8 cellular contexts compared by ENCODE assay signal in the genomic region with DNA sequence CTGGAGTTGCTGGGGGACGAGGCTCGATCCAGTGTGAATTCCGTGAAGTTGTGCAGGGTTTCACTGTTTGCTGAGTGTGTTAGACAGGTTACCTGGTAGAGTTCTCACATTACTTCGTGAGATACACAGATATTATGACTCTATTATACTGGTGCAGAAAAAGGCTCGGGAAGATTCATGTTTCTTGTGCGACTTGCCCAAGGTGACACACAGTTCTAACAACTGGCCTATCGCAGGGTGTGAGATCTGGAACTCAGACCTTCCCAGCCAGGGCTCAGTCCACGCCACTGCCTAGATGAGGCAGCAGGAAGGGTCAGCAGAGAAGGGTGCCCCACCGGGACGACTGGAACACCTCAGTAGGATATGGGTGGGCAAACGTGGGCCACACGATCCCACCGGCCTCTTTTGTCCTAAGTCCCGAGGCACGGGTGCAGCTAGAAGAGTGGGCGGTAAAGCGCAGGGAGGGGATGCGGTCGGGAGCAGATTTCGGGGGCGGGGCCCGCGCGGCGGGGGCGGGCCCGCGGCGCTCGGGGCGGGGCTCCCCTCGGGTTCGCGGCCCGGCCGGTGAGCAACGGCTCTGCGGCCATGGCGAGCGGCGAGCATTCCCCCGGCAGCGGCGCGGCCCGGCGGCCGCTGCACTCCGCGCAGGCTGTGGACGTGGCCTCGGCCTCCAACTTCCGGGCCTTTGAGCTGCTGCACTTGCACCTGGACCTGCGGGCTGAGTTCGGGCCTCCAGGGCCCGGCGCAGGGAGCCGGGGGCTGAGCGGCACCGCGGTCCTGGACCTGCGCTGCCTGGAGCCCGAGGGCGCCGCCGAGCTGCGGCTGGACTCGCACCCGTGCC. TPM values are rescaled to one million over a fixed set of nuclear protein-coding genes. Genes with fewer than 3 reads are reported as not detected.
DNase-seq lines count a peak whose midpoint lies in the region; ATAC-seq and TF ChIP-seq lines count a peak whose summit lies in the region.

TSS of gene RNPEP (plus strand) at position 567 of the 841 bp plus-strand sequence. CDS start at position 586, 19 bp downstream.

- CTCF ChIA-PET in activated CD4-positive, alpha-beta memory T cell treated with anti-CD3 and anti-CD28 coated beads for 36 hours (lab: Charles Lee), result interaction anchor here (1.2 to 5.4 kb wide), 5 partner anchors 11 to 154 kb away, joined by 3 to 38 read pairs (median 9); no protein-coding TSS in a partner anchor

- peak within 1 kb of the TSS; percentile 99 for H2AFZ ChIP-seq in ACC112 (ENCODE audit: low read length, unreplicated experiment)

- H3K9me3 Mint-ChIP-seq in activated CD4-positive, alpha-beta memory T cell treated with anti-CD3 and anti-CD28 coated beads for 36 hours, result no peaks in the 10 kb centered on the region

- H3K27me3 Mint-ChIP-seq in activated CD4-positive, alpha-beta memory T cell treated with anti-CD3 and anti-CD28 coated beads for 36 hours, result no peaks in the 10 kb centered on the region

- WGBS in lung, 2 donors, result 4 to 9% methylated on average over 40 to 69 of the region's 69 CpGs

- H3K9me3 ChIP-seq in lung (ENCODE audit: control insufficient read depth in 2 of 2, insufficient read depth in 1 of 2, low read length in 1 of 2), result no peaks in the 10 kb centered on the region

- peak; percentile 87 for ATAC-seq in GM18498 (IDR thresholded peaks at IDR 0.05; ENCODE audit: unreplicated experiment)
- ATAC-seq in HG02938 (IDR thresholded peaks at IDR 0.05; ENCODE audit: unreplicated experiment), result peak; percentile 56
- ATAC-seq in lung (ENCODE audit: insufficient read depth, low FRiP score), result peak; percentile 93

- H3K27ac ChIP-seq in ACC112 (ENCODE audit: low read depth, low read length), result peak within 1 kb of the TSS; percentile 41; the same call in 1 of the 2 replicates
- peak within 1 kb of the TSS; percentile 88 to 94 for H3K27ac ChIP-seq in lung (ENCODE audit: low read depth in 1 of 2, low read length in 1 of 2)

- H3K4me1 ChIP-seq in ACC112 (ENCODE audit: control insufficient read depth, insufficient read depth, low read length, unreplicated experiment), result peaks cover 10% of the 10 kb centered on the region
- H3K4me1 ChIP-seq in lung (ENCODE audit: control insufficient read depth in 2 of 2, insufficient read depth in 2 of 2, low read length in 2 of 2), result no peaks in the 10 kb centered on the region

- peak within 1 kb of the TSS; percentile 93 for H3K4me3 Mint-ChIP-seq in activated CD4-positive, alpha-beta memory T cell treated with anti-CD3 and anti-CD28 coated beads for 36 hours

- intact Hi-C loops in activated CD4-positive, alpha-beta memory T cell treated with anti-CD3 and anti-CD28 coated beads for 36 hours (cut with micrococcal nuclease), result loop anchor here (5.0 kb wide), 1 partner anchor 155 kb away; the partner anchor contains the start of gene IPO9

- DNase-seq in NCI-H2196 treated with DMSO at 0.1 percent for 48 hours (lab: John Stamatoyannopoulos, UW; ENCODE audit: unreplicated experiment) (peak; percentile 30), ecto neural progenitor cell (ENCODE audit: low spot score) (peak; percentile 87), lung (ENCODE audit: low spot score) (peak; percentile 71)
- peak; percentile 79 for DNase-seq in activated CD4-positive, alpha-beta memory T cell treated with anti-CD3 and anti-CD28 coated beads for 36 hours
- peak; percentile 44 to 60 (median 50) for DNase-seq in stimulated activated CD4-positive, alpha-beta T cell treated with anti-CD3 and anti-CD28 coated beads, TNF-alpha, amount 100 ng/mL, for 4 hours (ENCODE audit: low read depth in 3 of 3)

- H3K4me3 ChIP-seq in ACC112 (ENCODE audit: low read depth, low read length) (peak within 1 kb of the TSS; percentile 98), lung (peak within 1 kb of the TSS; percentile 85)

- H3K27me3 ChIP-seq in ACC112 (ENCODE audit: insufficient read depth, low read length) (no peaks in the 10 kb centered on the region), lung (ENCODE audit: control insufficient read depth, insufficient read depth) (no peaks in the 10 kb centered on the region)

- POLR2A ChIA-PET in activated CD4-positive, alpha-beta memory T cell treated with anti-CD3 and anti-CD28 coated beads for 36 hours (lab: Charles Lee), result interaction anchor here (1.2 to 1.6 kb wide), 3 partner anchors 27 to 178 kb away, joined by 3 to 8 read pairs (median 4); partner anchors contain the start of genes PTPN7 and TIMM17A

- peak within 1 kb of the TSS; percentile 73 for H3K27ac Mint-ChIP-seq in activated CD4-positive, alpha-beta memory T cell treated with anti-CD3 and anti-CD28 coated beads for 36 hours

- no peak for TF ChIP-seq CTCF in lung (IDR thresholded peaks at IDR 0.05; ENCODE audit: control extremely low read depth, extremely low read depth)

- peaks cover 23% of the 10 kb centered on the region for H3K4me1 Mint-ChIP-seq in activated CD4-positive, alpha-beta memory T cell treated with anti-CD3 and anti-CD28 coated beads for 36 hours (ENCODE audit: low read depth)

- no peaks in the 10 kb centered on the region for H3K36me3 ChIP-seq in ACC112 (ENCODE audit: insufficient read depth, low read length)
- H3K36me3 ChIP-seq in lung (ENCODE audit: control insufficient read depth in 2 of 2, insufficient read depth in 2 of 2, low read length in 2 of 2), result no peaks in the 10 kb centered on the region

- H3K36me3 Mint-ChIP-seq in activated CD4-positive, alpha-beta memory T cell treated with anti-CD3 and anti-CD28 coated beads for 36 hours, result peaks cover 3% of the 10 kb centered on the region

- peaks cover 24% of the 10 kb centered on the region for H3K79me2 ChIP-seq in ACC112 (ENCODE audit: control insufficient read depth, insufficient read depth, low read length, unreplicated experiment)

RNA-seq across cellular contexts. Expression of gene RNPEP, which starts in this region (rescaled TPM):
- total RNA-seq in activated CD4-positive, alpha-beta memory T cell treated with anti-CD3 and anti-CD28 coated beads for 36 hours, result 10 to 100 TPM; 48.3 to 50.1 TPM
- 10 to 100 TPM; 40.7 to 74.9 TPM for total RNA-seq in lung
- 10 to 100 TPM; 45.9 to 49.2 TPM for polyA plus RNA-seq in lung

Comparison
In these comparisons a context has a peak if more than half of its experiments do, and no peak if none do; other contexts are left out.
1. Peak in every context shown above with its lines: DNase-seq, ATAC-seq, H3K4me3 ChIP-seq and H3K27ac ChIP-seq.
2. DNase-seq: peak in every context shown above with its lines; median percentile 87 in ecto neural progenitor cell; 79 in activated CD4-positive, alpha-beta memory T cell treated with anti-CD3 and anti-CD28 coated beads for 36 hours; 71 in lung; 50 in stimulated activated CD4-positive, alpha-beta T cell treated with anti-CD3 and anti-CD28 coated beads, TNF-alpha, amount 100 ng/mL, for 4 hours; 30 in NCI-H2196 treated with DMSO at 0.1 percent for 48 hours.